In the genomic region with DNA sequence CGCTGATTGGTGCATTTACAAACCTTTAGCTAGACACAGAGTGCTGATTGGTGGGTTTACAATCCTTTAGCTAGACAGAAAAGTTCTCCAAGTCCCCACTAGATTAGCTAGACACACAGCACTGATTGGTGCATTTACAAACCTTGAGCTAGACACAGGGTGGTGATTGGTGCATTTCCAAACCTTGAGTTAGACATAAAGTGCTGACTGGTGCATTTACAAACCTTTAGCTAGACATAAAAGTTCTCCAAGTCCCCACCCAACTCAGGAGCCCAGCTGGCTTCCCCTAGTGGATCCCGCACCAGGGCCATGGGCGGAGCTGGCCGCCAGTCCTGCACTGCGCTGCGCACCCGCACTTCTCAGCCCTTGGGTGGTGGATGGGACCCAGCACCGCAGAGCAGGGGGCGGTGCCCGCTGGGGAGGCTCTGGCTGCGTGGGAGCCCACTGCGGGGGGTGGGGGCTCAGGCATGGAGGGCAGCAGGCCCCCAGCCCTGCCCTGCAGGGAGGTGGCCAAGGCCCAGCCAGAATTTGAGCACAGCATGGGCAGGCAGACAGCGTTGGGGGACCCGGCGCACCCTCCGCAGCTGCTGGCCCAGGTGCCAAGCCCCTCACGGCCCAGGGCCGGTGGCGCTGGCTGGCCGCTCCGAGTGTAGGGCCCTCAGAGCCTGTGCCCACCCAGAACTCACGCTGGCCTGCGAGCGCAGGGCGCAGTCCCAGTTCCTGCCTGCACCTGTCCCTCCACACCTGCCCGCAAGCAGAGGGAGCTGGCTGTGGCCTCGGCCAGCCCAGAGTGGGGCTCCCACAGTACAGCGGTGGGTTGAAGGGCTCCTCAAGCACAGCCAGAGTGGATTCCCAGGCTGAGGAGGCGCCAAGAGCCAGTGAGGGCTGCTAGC, we compare ENCODE assay signal across 18 cellular contexts.
"Had no signal": no experiment of that assay in that cellular context is flagged by ENCODE, and none has a peak within 500 bp of the region (broad histone marks: within the 10 kb centered on the region; RNA-seq: fewer than 3 reads in every experiment).

No MANE protein-coding gene starts in this region.

- H3K36me3 Mint-ChIP-seq: natural killer cell; stimulated activated naive B cell treated with anti-CD40 and anti-IgM and Interleukin-4, amounts not matched to agents 10 μg/mL and 1 μg/mL and 100 μg/mL, for 72 hours had no signal

- H3K4me1 ChIP-seq: heart left ventricle, right atrium auricular region had no signal

- H3K4me1 Mint-ChIP-seq: natural killer cell; neural crest cell; stimulated activated naive B cell treated with anti-CD40 and anti-IgM and Interleukin-4, amounts not matched to agents 10 μg/mL and 1 μg/mL and 100 μg/mL, for 72 hours had no signal

- H3K27ac Mint-ChIP-seq: natural killer cell; stimulated activated naive B cell treated with anti-CD40 and anti-IgM and Interleukin-4, amounts not matched to agents 10 μg/mL and 1 μg/mL and 100 μg/mL, for 72 hours had no signal

- H3K9me3 ChIP-seq: ovary, right atrium auricular region had no signal

- ATAC-seq: esophagus mucosa; heart left ventricle; left lobe of liver; mucosa of descending colon; natural killer cell; stimulated activated naive B cell treated with anti-CD40 and anti-IgM and Interleukin-4, amounts not matched to agents 10 μg/mL and 1 μg/mL and 100 μg/mL, for 72 hours had no signal

- DNase-seq: effector memory CD4-positive, alpha-beta T cell; hippocampal formation; natural killer cell; ovary; small intestine; stimulated activated CD4-positive, alpha-beta T cell treated with anti-CD3 and anti-CD28 coated beads, Interleukin-4, amount 100 ng/mL, for 1 hour; stimulated activated CD8-positive, alpha-beta memory T cell treated with anti-CD3 and anti-CD28 coated beads, Interleukin-4, amount 100 ng/mL, for 48 hours; stimulated activated naive B cell treated with anti-CD40 and anti-IgM and Interleukin-4, amounts not matched to agents 10 μg/mL and 1 μg/mL and 100 μg/mL, for 72 hours; trophoblast cell had no signal

- H3K4me3 Mint-ChIP-seq: natural killer cell; neural crest cell; stimulated activated naive B cell treated with anti-CD40 and anti-IgM and Interleukin-4, amounts not matched to agents 10 μg/mL and 1 μg/mL and 100 μg/mL, for 72 hours had no signal

- H3K36me3 ChIP-seq: heart left ventricle, ovary, right atrium auricular region had no signal

- H3K4me3 ChIP-seq: heart left ventricle, mucosa of descending colon, ovary, right atrium auricular region had no signal

- H3K27me3 ChIP-seq: ovary, right atrium auricular region had no signal

- H3K27ac ChIP-seq: heart left ventricle, ovary, right atrium auricular region had no signal

- FAIRE-seq: endometrium, frontal cortex, islet of Langerhans, small intestine had no signal
